12 cellular contexts compared by ENCODE assay signal in the genomic region with DNA sequence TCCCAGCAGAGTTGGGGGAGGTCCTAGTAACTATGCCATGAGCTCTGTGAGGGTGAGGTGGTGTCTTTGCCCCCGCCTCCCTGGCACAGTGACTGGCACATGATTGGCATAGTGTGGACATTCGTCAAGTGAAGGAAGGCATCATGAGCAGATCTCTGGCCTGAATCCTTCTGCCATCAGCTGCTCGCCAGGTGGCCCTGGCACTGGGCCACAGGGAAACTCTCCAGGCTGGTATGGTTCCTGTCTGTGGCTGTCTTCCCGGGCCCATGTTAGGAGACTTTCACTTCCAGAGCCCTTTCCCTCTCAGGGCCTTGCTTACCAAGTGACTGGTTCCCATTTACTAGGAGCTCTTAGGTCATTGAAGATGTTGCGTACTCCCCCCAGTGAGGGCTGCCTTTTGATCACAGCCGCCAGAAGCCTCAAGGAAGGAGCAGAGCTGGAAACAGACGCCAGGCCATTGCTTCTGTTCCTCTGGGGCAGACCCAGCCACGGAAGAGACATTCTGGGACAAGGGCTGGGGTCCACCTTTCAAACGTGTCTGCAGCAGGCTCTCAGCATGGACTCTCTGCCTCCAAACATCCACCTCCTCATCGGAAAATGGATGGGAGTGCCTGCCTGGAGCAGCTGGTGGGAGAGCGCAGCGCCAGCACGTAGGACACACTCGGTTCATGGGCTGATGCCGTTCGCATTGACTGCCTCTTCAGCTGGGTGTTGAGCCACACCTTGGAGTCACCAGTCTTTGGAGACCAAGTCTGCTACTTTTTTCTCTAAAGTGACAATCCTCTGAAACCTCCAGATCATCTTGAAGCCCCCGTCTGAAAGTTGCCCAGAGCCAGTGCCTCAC.
DNase-seq lines count a peak whose midpoint lies in the region; ATAC-seq and TF ChIP-seq lines count a peak whose summit lies in the region.
"Had no signal": no experiment of that assay in that cellular context is flagged by ENCODE, and none has a peak within 500 bp of the region (broad histone marks: within the 10 kb centered on the region; RNA-seq: fewer than 3 reads in every experiment).

No MANE protein-coding gene starts in this region.

- no peak for TF ChIP-seq CTCF in RWPE2 (IDR thresholded peaks at IDR 0.05; ENCODE audit: poor library complexity, severe bottlenecking)
- no peak for TF ChIP-seq CTCF in right atrium auricular region (IDR thresholded peaks at IDR 0.05)
- TF ChIP-seq CTCF in WTC11 (IDR thresholded peaks at IDR 0.05): no peak

- POLR2A ChIA-PET in WTC11 (lab: Charles Lee): no interaction called here

- H3K36me3 Mint-ChIP-seq in WTC11: peaks cover 35% of the 10 kb centered on the region

- H3K4me1 ChIP-seq in RWPE2 (ENCODE audit: insufficient read depth, poor library complexity, severe bottlenecking) (no peaks in the 10 kb centered on the region), right atrium auricular region (peaks cover 0 to 45% of the 10 kb centered on the region in 2 donors), stomach smooth muscle (ENCODE audit: control insufficient read depth, insufficient read depth, low read length) (peaks cover 35% of the 10 kb centered on the region)

- H3K4me3 ChIP-seq in RWPE2 (ENCODE audit: severe bottlenecking) (no peak overlapping the region), right atrium auricular region (no peak overlapping the region), stomach smooth muscle (ENCODE audit: low read length in 2 of 2) (peak overlapping the region in 1 of 2 donors; percentile 3)

- H3K9ac ChIP-seq in stomach smooth muscle (ENCODE audit: low read length in 2 of 2): peak overlapping the region; percentile 23 to 47

- H3K9me3 ChIP-seq in RWPE2 (ENCODE audit: severe bottlenecking) (no peaks in the 10 kb centered on the region), right atrium auricular region (no peaks in the 10 kb centered on the region), stomach smooth muscle (ENCODE audit: control insufficient read depth in 2 of 2, low read length in 2 of 2) (no peaks in the 10 kb centered on the region)

- H3K27ac ChIP-seq in RWPE2 (ENCODE audit: poor library complexity, severe bottlenecking): no peak overlapping the region
- H3K27ac ChIP-seq in right atrium auricular region: peak overlapping the region; percentile 77 to 90
- H3K27ac ChIP-seq in stomach smooth muscle (ENCODE audit: low read length): peak overlapping the region; percentile 85

- H3K27me3 Mint-ChIP-seq in WTC11 (ENCODE audit: low read depth): no peaks in the 10 kb centered on the region

- no peak overlapping the region for H3K4me3 Mint-ChIP-seq in WTC11

- no peaks in the 10 kb centered on the region for H3K4me1 Mint-ChIP-seq in WTC11

- H3K36me3 ChIP-seq in RWPE2 (ENCODE audit: low read depth) (peaks cover 99% of the 10 kb centered on the region), right atrium auricular region (peaks cover 69% of the 10 kb centered on the region), stomach smooth muscle (ENCODE audit: control insufficient read depth in 2 of 2, insufficient read depth in 2 of 2, low read length in 2 of 2) (peaks cover 49 to 57% of the 10 kb centered on the region in 2 donors)

- ATAC-seq in RWPE2 (ENCODE audit: low read depth) (no peak), WTC11 (no peak), HG03520 (IDR thresholded peaks at IDR 0.05; ENCODE audit: unreplicated experiment) (no peak), GM21576 (IDR thresholded peaks at IDR 0.05; ENCODE audit: unreplicated experiment) (no peak)
- ATAC-seq: HCT116 had no signal

- H3K9me3 Mint-ChIP-seq in WTC11: no peaks in the 10 kb centered on the region

- H3K27ac Mint-ChIP-seq in WTC11: no peak overlapping the region

- CTCF ChIA-PET in WTC11 (lab: Charles Lee): interaction anchor here (0.6 to 3.6 kb wide), 4 partner anchors 11 to 127 kb away, joined by 4 to 20 read pairs (median 6); no protein-coding TSS in a partner anchor

- DNase-seq in activated effector memory CD4-positive, alpha-beta T cell treated with anti-CD3 and anti-CD28 coated beads, Interleukin-2, amount 50 U/mL, for 16 hours: peak; percentile 43
- no peak for DNase-seq in activated effector memory CD4-positive, alpha-beta T cell treated with Interleukin-2 at 50 U/mL for 16 hours
- DNase-seq in RWPE2 (ENCODE audit: low spot score): peak; percentile 75
- no peak for DNase-seq in right atrium auricular region (ENCODE audit: low spot score)
- no peak for DNase-seq in WTC11 (ENCODE audit: low spot score)
- DNase-seq: NCI-H226; stimulated activated CD4-positive, alpha-beta T cell treated with anti-CD3 and anti-CD28 coated beads, Interleukin-12 subunit alpha, Interleukin-12 subunit beta, amount 100 ng/mL, for 4 hours; T-helper 1 cell had no signal

- no peaks in the 10 kb centered on the region for H3K27me3 ChIP-seq in RWPE2 (ENCODE audit: insufficient read depth, poor library complexity, severe bottlenecking)
- no peaks in the 10 kb centered on the region for H3K27me3 ChIP-seq in right atrium auricular region
- H3K27me3 ChIP-seq in stomach smooth muscle (ENCODE audit: control insufficient read depth in 1 of 2, insufficient read depth in 2 of 2, low read length in 2 of 2): no peaks in the 10 kb centered on the region

TF ChIP-seq in WTC11, 78 proteins besides CTCF, POLR2A, EP300 and RAD21 (continues in another document):
- TF ChIP-seq, protein P1, sequence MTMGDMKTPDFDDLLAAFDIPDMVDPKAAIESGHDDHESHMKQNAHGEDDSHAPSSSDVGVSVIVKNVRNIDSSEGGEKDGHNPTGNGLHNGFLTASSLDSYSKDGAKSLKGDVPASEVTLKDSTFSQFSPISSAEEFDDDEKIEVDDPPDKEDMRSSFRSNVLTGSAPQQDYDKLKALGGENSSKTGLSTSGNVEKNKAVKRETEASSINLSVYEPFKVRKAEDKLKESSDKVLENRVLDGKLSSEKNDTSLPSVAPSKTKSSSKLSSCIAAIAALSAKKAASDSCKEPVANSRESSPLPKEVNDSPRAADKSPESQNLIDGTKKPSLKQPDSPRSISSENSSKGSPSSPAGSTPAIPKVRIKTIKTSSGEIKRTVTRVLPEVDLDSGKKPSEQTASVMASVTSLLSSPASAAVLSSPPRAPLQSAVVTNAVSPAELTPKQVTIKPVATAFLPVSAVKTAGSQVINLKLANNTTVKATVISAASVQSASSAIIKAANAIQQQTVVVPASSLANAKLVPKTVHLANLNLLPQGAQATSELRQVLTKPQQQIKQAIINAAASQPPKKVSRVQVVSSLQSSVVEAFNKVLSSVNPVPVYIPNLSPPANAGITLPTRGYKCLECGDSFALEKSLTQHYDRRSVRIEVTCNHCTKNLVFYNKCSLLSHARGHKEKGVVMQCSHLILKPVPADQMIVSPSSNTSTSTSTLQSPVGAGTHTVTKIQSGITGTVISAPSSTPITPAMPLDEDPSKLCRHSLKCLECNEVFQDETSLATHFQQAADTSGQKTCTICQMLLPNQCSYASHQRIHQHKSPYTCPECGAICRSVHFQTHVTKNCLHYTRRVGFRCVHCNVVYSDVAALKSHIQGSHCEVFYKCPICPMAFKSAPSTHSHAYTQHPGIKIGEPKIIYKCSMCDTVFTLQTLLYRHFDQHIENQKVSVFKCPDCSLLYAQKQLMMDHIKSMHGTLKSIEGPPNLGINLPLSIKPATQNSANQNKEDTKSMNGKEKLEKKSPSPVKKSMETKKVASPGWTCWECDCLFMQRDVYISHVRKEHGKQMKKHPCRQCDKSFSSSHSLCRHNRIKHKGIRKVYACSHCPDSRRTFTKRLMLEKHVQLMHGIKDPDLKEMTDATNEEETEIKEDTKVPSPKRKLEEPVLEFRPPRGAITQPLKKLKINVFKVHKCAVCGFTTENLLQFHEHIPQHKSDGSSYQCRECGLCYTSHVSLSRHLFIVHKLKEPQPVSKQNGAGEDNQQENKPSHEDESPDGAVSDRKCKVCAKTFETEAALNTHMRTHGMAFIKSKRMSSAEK (CRISPR knock-in tag; IDR thresholded peaks at IDR 0.05; ENCODE audit: borderline replicate concordance): no peak
- TF ChIP-seq, protein P2, sequence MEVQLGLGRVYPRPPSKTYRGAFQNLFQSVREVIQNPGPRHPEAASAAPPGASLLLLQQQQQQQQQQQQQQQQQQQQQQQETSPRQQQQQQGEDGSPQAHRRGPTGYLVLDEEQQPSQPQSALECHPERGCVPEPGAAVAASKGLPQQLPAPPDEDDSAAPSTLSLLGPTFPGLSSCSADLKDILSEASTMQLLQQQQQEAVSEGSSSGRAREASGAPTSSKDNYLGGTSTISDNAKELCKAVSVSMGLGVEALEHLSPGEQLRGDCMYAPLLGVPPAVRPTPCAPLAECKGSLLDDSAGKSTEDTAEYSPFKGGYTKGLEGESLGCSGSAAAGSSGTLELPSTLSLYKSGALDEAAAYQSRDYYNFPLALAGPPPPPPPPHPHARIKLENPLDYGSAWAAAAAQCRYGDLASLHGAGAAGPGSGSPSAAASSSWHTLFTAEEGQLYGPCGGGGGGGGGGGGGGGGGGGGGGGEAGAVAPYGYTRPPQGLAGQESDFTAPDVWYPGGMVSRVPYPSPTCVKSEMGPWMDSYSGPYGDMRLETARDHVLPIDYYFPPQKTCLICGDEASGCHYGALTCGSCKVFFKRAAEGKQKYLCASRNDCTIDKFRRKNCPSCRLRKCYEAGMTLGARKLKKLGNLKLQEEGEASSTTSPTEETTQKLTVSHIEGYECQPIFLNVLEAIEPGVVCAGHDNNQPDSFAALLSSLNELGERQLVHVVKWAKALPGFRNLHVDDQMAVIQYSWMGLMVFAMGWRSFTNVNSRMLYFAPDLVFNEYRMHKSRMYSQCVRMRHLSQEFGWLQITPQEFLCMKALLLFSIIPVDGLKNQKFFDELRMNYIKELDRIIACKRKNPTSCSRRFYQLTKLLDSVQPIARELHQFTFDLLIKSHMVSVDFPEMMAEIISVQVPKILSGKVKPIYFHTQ (CRISPR knock-in tag; IDR thresholded peaks at IDR 0.05): no peak
- TF ChIP-seq RORB (CRISPR knock-in tag; IDR thresholded peaks at IDR 0.05) (no peak), ZNF232 (CRISPR knock-in tag; IDR thresholded peaks at IDR 0.05) (no peak), FOXK1 (CRISPR knock-in tag; IDR thresholded peaks at IDR 0.05) (no peak), TCF7 (CRISPR knock-in tag; IDR thresholded peaks at IDR 0.05; ENCODE audit: low read depth) (no peak), RELA (CRISPR knock-in tag; IDR thresholded peaks at IDR 0.05; ENCODE audit: borderline replicate concordance) (no peak)
- TF ChIP-seq, protein P3, sequence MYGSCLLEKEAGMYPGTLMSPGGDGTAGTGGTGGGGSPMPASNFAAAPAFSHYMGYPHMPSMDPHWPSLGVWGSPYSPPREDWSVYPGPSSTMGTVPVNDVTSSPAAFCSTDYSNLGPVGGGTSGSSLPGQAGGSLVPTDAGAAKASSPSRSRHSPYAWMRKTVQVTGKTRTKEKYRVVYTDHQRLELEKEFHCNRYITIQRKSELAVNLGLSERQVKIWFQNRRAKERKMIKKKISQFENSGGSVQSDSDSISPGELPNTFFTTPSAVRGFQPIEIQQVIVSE (CRISPR knock-in tag; IDR thresholded peaks at IDR 0.05; ENCODE audit: borderline replicate concordance): no peak

Comparison
In these comparisons a context has a peak if more than half of its experiments do, and no peak if none do; other contexts are left out.
1. DNase-seq: peak in activated effector memory CD4-positive, alpha-beta T cell treated with anti-CD3 and anti-CD28 coated beads, Interleukin-2, amount 50 U/mL, for 16 hours (single experiment) and RWPE2 (single experiment); none in activated effector memory CD4-positive, alpha-beta T cell treated with Interleukin-2 at 50 U/mL for 16 hours (single experiment), right atrium auricular region (single experiment) and WTC11 (single experiment).